ENCODE assay signal across 13 cellular contexts in the genomic region with DNA sequence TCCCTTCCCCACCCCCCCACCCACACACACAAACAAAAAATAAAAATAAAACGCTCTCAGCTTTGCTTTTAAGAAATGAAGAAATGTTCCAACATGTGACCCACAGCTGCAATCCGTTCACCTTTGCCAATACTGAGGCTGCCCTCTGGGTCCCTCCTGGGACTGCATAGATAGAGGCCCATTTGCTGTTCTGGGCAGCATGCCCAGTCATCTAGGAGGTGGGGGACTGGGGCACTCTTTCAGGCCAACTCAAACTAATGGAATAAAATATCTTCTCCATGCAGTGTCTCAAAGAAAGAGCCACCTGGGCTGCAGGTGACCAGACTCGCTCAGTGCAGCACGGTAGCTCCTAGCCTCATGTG.
A peak's percentile ranks its signal among the peaks of the same experiment; 100 is the strongest.
DNase-seq lines count a peak whose midpoint lies in the region; ATAC-seq and TF ChIP-seq lines count a peak whose summit lies in the region.
"Had no signal": no experiment of that assay in that cellular context is flagged by ENCODE, and none has a peak within 500 bp of the region (broad histone marks: within the 10 kb centered on the region; RNA-seq: fewer than 3 reads in every experiment).

No MANE protein-coding gene starts in this region.

- H3K27me3 ChIP-seq in fibroblast of lung (ENCODE audit: control insufficient read depth, insufficient read depth, low read length), result no peaks in the 10 kb centered on the region
- H3K27me3 ChIP-seq: cardiac muscle cell had no signal

- H3K27ac ChIP-seq in fibroblast of lung (ENCODE audit: insufficient read depth, low read length), result no peak overlapping the region
- H3K27ac ChIP-seq: cardiac muscle cell had no signal

- no peaks in the 10 kb centered on the region for H3K9me3 ChIP-seq in fibroblast of lung (ENCODE audit: control insufficient read depth, insufficient read depth, low read depth, low read length)

- DNase-seq in A172 (ENCODE audit: low spot score), result peak; percentile 5
- peak; percentile 53 for DNase-seq in NCI-H2029 (lab: John Stamatoyannopoulos, UW)
- peak; percentile 26 to 72 for DNase-seq in fibroblast of lung (ENCODE audit: low read depth in 2 of 2)
- DNase-seq in osteocyte (ENCODE audit: extremely low spot score, unreplicated experiment), result no peak
- no peak for DNase-seq in NCI-H526 (lab: John Stamatoyannopoulos, UW)
- no peak for DNase-seq in mesenteric fat pad (ENCODE audit: low spot score)
- DNase-seq: activated CD8-positive, alpha-beta T cell treated with anti-CD3 and anti-CD28 coated beads for 36 hours; DMS79 treated with DMSO at 0.1 percent for 48 hours; stimulated activated CD4-positive, alpha-beta T cell treated with anti-CD3 and anti-CD28 coated beads, Interleukin-2, amount 100 ng/mL, for 48 hours; T1000 had no signal

- H3K4me3 Mint-ChIP-seq in osteocyte (ENCODE audit: unreplicated experiment), result no peak overlapping the region
- H3K4me3 Mint-ChIP-seq: activated CD8-positive, alpha-beta T cell treated with anti-CD3 and anti-CD28 coated beads for 36 hours had no signal

- H3K9ac ChIP-seq in fibroblast of lung (ENCODE audit: insufficient read depth, low read length), result no peak overlapping the region

- no peaks in the 10 kb centered on the region for H3K79me2 ChIP-seq in fibroblast of lung (ENCODE audit: control insufficient read depth, insufficient read depth, low read length)

- TF ChIP-seq CTCF in fibroblast of lung (conservative IDR thresholded peaks at IDR 0.05 in 1 of 2, IDR thresholded peaks at IDR 0.05 in 1 of 2; ENCODE audit: low read depth in 1 of 2, low read length in 2 of 2) (no peak), osteocyte (IDR thresholded peaks at IDR 0.05) (no peak)

- H3K27me3 Mint-ChIP-seq in osteocyte (ENCODE audit: unreplicated experiment), result peaks cover 4% of the 10 kb centered on the region

- no peak overlapping the region for H3K4me2 ChIP-seq in fibroblast of lung (ENCODE audit: extremely low read depth, insufficient read depth, low read length)

- no peak overlapping the region for H3K4me3 ChIP-seq in fibroblast of lung (replicated peaks in 1 of 4; ENCODE audit: control extremely low read depth in 1 of 4, insufficient read depth in 1 of 4, low read depth in 3 of 4, low read length in 4 of 4)
- H3K4me3 ChIP-seq: cardiac muscle cell had no signal

- H3K4me1 Mint-ChIP-seq in osteocyte (ENCODE audit: unreplicated experiment), result peaks cover 11% of the 10 kb centered on the region

- no peaks in the 10 kb centered on the region for H3K4me1 ChIP-seq in fibroblast of lung (ENCODE audit: control insufficient read depth, extremely low read depth, insufficient read depth, low read length)

- H4K20me1 ChIP-seq in fibroblast of lung (ENCODE audit: control insufficient read depth, extremely low read depth, insufficient read depth, low read length), result no peaks in the 10 kb centered on the region

- H2AFZ ChIP-seq in fibroblast of lung (ENCODE audit: low read length), result no peak overlapping the region

- no peak for ATAC-seq in HG03159 (IDR thresholded peaks at IDR 0.05; ENCODE audit: unreplicated experiment)
- ATAC-seq in HG02678 (IDR thresholded peaks at IDR 0.05; ENCODE audit: unreplicated experiment), result no peak
- ATAC-seq: activated CD8-positive, alpha-beta T cell treated with anti-CD3 and anti-CD28 coated beads for 36 hours had no signal

- H3K9me3 Mint-ChIP-seq in osteocyte (ENCODE audit: unreplicated experiment), result no peaks in the 10 kb centered on the region

- peak overlapping the region; percentile 54 for H3K27ac Mint-ChIP-seq in osteocyte (ENCODE audit: unreplicated experiment)
- H3K27ac Mint-ChIP-seq: activated CD8-positive, alpha-beta T cell treated with anti-CD3 and anti-CD28 coated beads for 36 hours had no signal

- no peaks in the 10 kb centered on the region for H3K36me3 ChIP-seq in fibroblast of lung (ENCODE audit: control insufficient read depth, insufficient read depth, low read length)
- H3K36me3 ChIP-seq: cardiac muscle cell had no signal

- no peaks in the 10 kb centered on the region for H3K36me3 Mint-ChIP-seq in osteocyte (ENCODE audit: unreplicated experiment)

Comparison
In these comparisons a context has a peak if more than half of its experiments do, and no peak if none do; other contexts are left out.
1. DNase-seq: peak in A172 (single experiment), NCI-H2029 (single experiment) and fibroblast of lung (2 of 2); none in osteocyte (single experiment), NCI-H526 (0 of 2) and mesenteric fat pad (single experiment).